9 cellular contexts compared by ENCODE assay signal in genomic region chr22:29704528-29705285, GRCh38. TPM values are rescaled to one million over a fixed set of nuclear protein-coding genes. Genes with fewer than 3 reads are reported as not detected.
DNase-seq lines count a peak whose midpoint lies in the region; ATAC-seq and TF ChIP-seq lines count a peak whose summit lies in the region.
"Had no signal": no experiment of that assay in that cellular context is flagged by ENCODE, and none has a peak within 500 bp of the region (broad histone marks: within the 10 kb centered on the region; RNA-seq: fewer than 3 reads in every experiment).

No MANE protein-coding gene starts in this region.

- TF ChIP-seq EP300 in transverse colon (IDR thresholded peaks at IDR 0.05; ENCODE audit: low read depth) = no peak

- in situ Hi-C loops in transverse colon (cut with MboI; ENCODE audit: low pct_ligation_motif_present in 1 of 4, low pct_unique_long_range_greater_than_20kb in 1 of 4, low sequenced_read_pairs in 3 of 4) = no loop called here

- H3K9me3 ChIP-seq in SJCRH30 (replicated peaks) = no peaks in the 10 kb centered on the region
- no peaks in the 10 kb centered on the region for H3K9me3 ChIP-seq in transverse colon
- H3K9me3 ChIP-seq: suprapubic skin had no signal

- intact Hi-C loops in transverse colon (cut with DNase I; ENCODE audit: low total_unique reads) = no loop called here

- ATAC-seq in HG03432 (IDR thresholded peaks at IDR 0.05; ENCODE audit: unreplicated experiment) = no peak
- no peak for ATAC-seq in GM19452 (IDR thresholded peaks at IDR 0.05; ENCODE audit: unreplicated experiment)

- no peak overlapping the region for H3K4me3 ChIP-seq in SJCRH30
- no peak overlapping the region for H3K4me3 ChIP-seq in transverse colon
- H3K4me3 ChIP-seq: suprapubic skin had no signal

- no peaks in the 10 kb centered on the region for H3K27me3 ChIP-seq in SJCRH30
- H3K27me3 ChIP-seq in transverse colon = peaks cover 14% of the 10 kb centered on the region

- H3K27ac ChIP-seq in SJCRH30 = no peak overlapping the region
- peak overlapping the region in 3 of 4 donors; percentile 14 to 37 (median 28) for H3K27ac ChIP-seq in transverse colon
- H3K27ac ChIP-seq: suprapubic skin had no signal

- H3K36me3 ChIP-seq in SJCRH30 (no peaks in the 10 kb centered on the region), transverse colon (no peaks in the 10 kb centered on the region)
- H3K36me3 ChIP-seq: suprapubic skin had no signal

- TF ChIP-seq POLR2A in transverse colon (IDR thresholded peaks at IDR 0.05) = no peak

- H3K4me1 ChIP-seq in SJCRH30 = peaks cover 52% of the 10 kb centered on the region
- peaks cover 0 to 42% (median 39%) of the 10 kb centered on the region in 4 donors for H3K4me1 ChIP-seq in transverse colon

- WGBS in transverse colon (ENCODE audit: low coverage in 1 of 2), 2 donors = 16% methylated on average over 11 of the region's 14 CpGs; no CpG with 5 or more reads in 1 of the 2 donors

- no peak for TF ChIP-seq CTCF in transverse colon (IDR thresholded peaks at IDR 0.05)

- DNase-seq in NCI-H82 (lab: John Stamatoyannopoulos, UW) (peak; percentile 37), NCI-H82 treated with DMSO at 0.1 percent for 48 hours (lab: John Stamatoyannopoulos, UW; ENCODE audit: unreplicated experiment) (no peak), SJCRH30 (peak; percentile 56 to 71), hepatic stellate cell (ENCODE audit: low spot score) (peak; percentile 73), transverse colon (no peak), SK-N-DZ (ENCODE audit: low spot score) (no peak)

RNA-seq across cellular contexts. Expression of gene CABP7, which starts 15.1 kb away (rescaled TPM):
- total RNA-seq in SJCRH30 (2014; rRNA removed; shearing (Covaris generic)) = 0.06 TPM in 1 of 2 replicates, not detected in the other
- total RNA-seq in transverse colon = not detected
- polyA plus RNA-seq in SK-N-DZ (2014; cell fraction: cytosol; rRNA removed) = 0.07 and 0.29 TPM in 2 replicates
- polyA plus RNA-seq in SK-N-DZ (2014; cell fraction: nucleus; rRNA removed) = 0.03 and 0.05 TPM in 2 replicates

Comparison
In these comparisons a context has a peak if more than half of its experiments do, and no peak if none do; other contexts are left out.
1. DNase-seq: peak in NCI-H82 (single experiment), SJCRH30 (2 of 2) and hepatic stellate cell (single experiment); none in NCI-H82 treated with DMSO at 0.1 percent for 48 hours (single experiment), transverse colon (single experiment) and SK-N-DZ (single experiment).